ENCODE assay signal across 17 cellular contexts in genomic region chr1:201375169-201375568, GRCh38. TPM values are rescaled to one million over a fixed set of nuclear protein-coding genes. Genes with fewer than 3 reads are reported as not detected.
DNase-seq lines count a peak whose midpoint lies in the region; ATAC-seq and TF ChIP-seq lines count a peak whose summit lies in the region.
"Had no signal": no experiment of that assay in that cellular context is flagged by ENCODE, and none has a peak within 500 bp of the region (broad histone marks: within the 10 kb centered on the region; RNA-seq: fewer than 3 reads in every experiment).

No MANE protein-coding gene starts in this region.

- DNase-seq in Right ventricle myocardium superior (no peak), cardiac septum (ENCODE audit: low spot score) (no peak), SK-MEL-5 (ENCODE audit: low read depth, low spot score) (peak; percentile 40), fibroblast of the aortic adventitia (ENCODE audit: low read depth) (no peak), skeletal muscle cell (ENCODE audit: low read depth) (no peak), PC-9 (no peak), NCI-H1436 (lab: John Stamatoyannopoulos, UW) (no peak), NCI-H345 treated with DMSO at 0.1 percent for 48 hours (lab: John Stamatoyannopoulos, UW; ENCODE audit: unreplicated experiment) (no peak)
- DNase-seq: activated CD4-positive, alpha-beta memory T cell treated with anti-CD3 and anti-CD28 coated beads for 36 hours; activated effector memory CD4-positive, alpha-beta T cell treated with anti-CD3 and anti-CD28 coated beads, Interleukin-2, amount 50 U/mL, for 16 hours; caudate nucleus; midbrain; MM.1S; NCI-H2171 treated with DMSO at 0.1 percent for 48 hours; posterior cingulate gyrus; uterus had no signal

- CTCF ChIA-PET in PC-9 (lab: Charles Lee), result interaction anchor here (0.5 to 0.7 kb wide), 5 partner anchors 9 to 138 kb away, joined by 3 to 6 read pairs (median 3); no protein-coding TSS in a partner anchor

- POLR2A ChIA-PET in PC-9 (lab: Charles Lee; ENCODE audit: unreplicated experiment), result interaction anchor here (0.7 kb wide), 1 partner anchor 126 kb away, joined by 4 read pairs; no protein-coding TSS in a partner anchor

- no peak overlapping the region for H3K4me3 ChIP-seq in fibroblast of the aortic adventitia (ENCODE audit: low read depth, low read length)
- peak overlapping the region; percentile 53 for H3K4me3 ChIP-seq in skeletal muscle cell (ENCODE audit: low read depth, low read length)
- no peak overlapping the region for H3K4me3 ChIP-seq in PC-9
- H3K4me3 ChIP-seq: uterus had no signal

- no peaks in the 10 kb centered on the region for H3K36me3 ChIP-seq in PC-9 (ENCODE audit: low read depth)
- H3K36me3 ChIP-seq: uterus had no signal

- ATAC-seq in Right ventricle myocardium superior (ENCODE audit: poor library complexity), result peak; percentile 0

- H4K20me1 ChIP-seq in PC-9 (ENCODE audit: insufficient read depth), result no peaks in the 10 kb centered on the region

- no peak overlapping the region for H2AFZ ChIP-seq in PC-9

- peaks cover 58% of the 10 kb centered on the region for H3K27me3 ChIP-seq in PC-9 (ENCODE audit: insufficient read depth, low read depth)
- H3K27me3 ChIP-seq: uterus had no signal

- no TSS peak for BruUV-seq in PC-9 (replicated peaks; lab: Mats Ljungman, UMichigan)

- 0 out of 2 replicates have a peak, but pooled peaks cover 7% of the 10 kb centered on the region for H3K4me1 ChIP-seq in PC-9 (replicated peaks; ENCODE audit: insufficient read depth)
- H3K4me1 ChIP-seq: uterus had no signal

- in situ Hi-C loops in SK-MEL-5 (cut with HindIII; ENCODE audit: low pct_unique_long_range_greater_than_20kb, low sequenced_read_pairs), result no loop called here

- H3F3A ChIP-seq in PC-9 (ENCODE audit: insufficient read depth, low read depth), result no peaks in the 10 kb centered on the region; the same call in 1 of the 2 replicates

- intact Hi-C loops in Right ventricle myocardium superior (cut with DNase I), result no loop called here
- intact Hi-C loops in cardiac septum (cut with DNase I), result loop anchor here (5.0 kb wide), 1 partner anchor 87 kb away; no protein-coding TSS in a partner anchor
- intact Hi-C loops in PC-9 (cut with micrococcal nuclease; ENCODE audit: unreplicated experiment), result no loop called here

- TF ChIP-seq CTCF in fibroblast of the aortic adventitia (IDR thresholded peaks at IDR 0.05; ENCODE audit: insufficient read depth, low read length) (peak; percentile 19), PC-9 (conservative IDR thresholded peaks at IDR 0.05) (no peak)

- H3K9me2 ChIP-seq in PC-9 (ENCODE audit: insufficient read depth), result no peaks in the 10 kb centered on the region

- H3K4me2 ChIP-seq in PC-9, result no peak overlapping the region

- no peaks in the 10 kb centered on the region for H3K79me2 ChIP-seq in PC-9 (ENCODE audit: low read depth)

- H3K27ac ChIP-seq in PC-9, result no peak overlapping the region
- H3K27ac ChIP-seq: epithelial cell of prostate, uterus had no signal

- no peaks in the 10 kb centered on the region for H3K9me3 ChIP-seq in PC-9 (ENCODE audit: insufficient read depth, low read depth)
- H3K9me3 ChIP-seq: uterus had no signal

RNA-seq across cellular contexts. Expression of gene TNNT2, which starts 2.3 kb away (rescaled TPM):
- 9,128 TPM for total RNA-seq in Right ventricle myocardium superior
- 8,017 TPM for total RNA-seq in cardiac septum
- total RNA-seq in SK-MEL-5 (2014; rRNA removed; shearing (Covaris generic)), result not detected in 2 replicates
- polyA plus RNA-seq in SK-MEL-5 (2015; cell fraction: cytosol; rRNA removed), result not detected in 2 replicates
- polyA plus RNA-seq in SK-MEL-5 (2015; cell fraction: nucleus; rRNA removed), result not detected in 2 replicates
- 0.09 TPM in 1 of 2 replicates, not detected in the other for total RNA-seq in fibroblast of the aortic adventitia (ENCODE audit: low replicate concordance)
- total RNA-seq in PC-9 (2021), result 4.8 and 6.4 TPM in 2 replicates
- total RNA-seq: activated CD4-positive, alpha-beta memory T cell treated with anti-CD3 and anti-CD28 coated beads for 36 hours had no signal

RNA-seq across cellular contexts. Expression of gene LAD1, which starts 24.0 kb away (rescaled TPM):
- total RNA-seq in Right ventricle myocardium superior, result 1.9 TPM
- 12.4 TPM for total RNA-seq in cardiac septum
- 0.34 and 0.83 TPM in 2 replicates for total RNA-seq in SK-MEL-5 (2014; rRNA removed; shearing (Covaris generic))
- polyA plus RNA-seq in SK-MEL-5 (2015; cell fraction: cytosol; rRNA removed), result 0.23 and 1.0 TPM in 2 replicates
- polyA plus RNA-seq in SK-MEL-5 (2015; cell fraction: nucleus; rRNA removed), result 0.21 TPM in 1 of 2 replicates, not detected in the other
- total RNA-seq in fibroblast of the aortic adventitia (ENCODE audit: low replicate concordance), result not detected in 2 replicates
- 54.7 and 61.6 TPM in 2 replicates for total RNA-seq in PC-9 (2021)
- total RNA-seq: activated CD4-positive, alpha-beta memory T cell treated with anti-CD3 and anti-CD28 coated beads for 36 hours had no signal

RNA-seq across cellular contexts. Expression of gene TNNI1, which starts 46.4 kb away (rescaled TPM):
- total RNA-seq in Right ventricle myocardium superior (4.3 TPM), cardiac septum (35.5 TPM), fibroblast of the aortic adventitia (ENCODE audit: low replicate concordance) (0.27 TPM in 1 of 2 replicates, not detected in the other), PC-9 (2021) (not detected in 2 replicates)
- not detected in 2 replicates for total RNA-seq in SK-MEL-5 (2014; rRNA removed; shearing (Covaris generic))
- not detected in 2 replicates for polyA plus RNA-seq in SK-MEL-5 (2015; cell fraction: cytosol; rRNA removed)
- not detected in 2 replicates for polyA plus RNA-seq in SK-MEL-5 (2015; cell fraction: nucleus; rRNA removed)
- total RNA-seq: activated CD4-positive, alpha-beta memory T cell treated with anti-CD3 and anti-CD28 coated beads for 36 hours had no signal

Comparison
In these comparisons a context has a peak if more than half of its experiments do, and no peak if none do; other contexts are left out.
1. RNA of gene TNNT2, which starts 2.3 kb away (total RNA-seq): 9,128 TPM in Right ventricle myocardium superior (single experiment) and 8,017 TPM in cardiac septum (single experiment); 4.8 to 6.4 TPM in PC-9, 0.09 TPM in fibroblast of the aortic adventitia and not detected in SK-MEL-5; every median in the first group is over 1,000 times any median in the second.